ENCODE assay signal across 18 cellular contexts in genomic region chr3:115548611-115549010, GRCh38.
"Had no signal": no experiment of that assay in that cellular context is flagged by ENCODE, and none has a peak within 500 bp of the region (broad histone marks: within the 10 kb centered on the region; RNA-seq: fewer than 3 reads in every experiment).

No MANE protein-coding gene starts in this region.

- H3K4me1 Mint-ChIP-seq: natural killer cell had no signal

- H3K27me3 ChIP-seq: foreskin keratinocyte, hepatocyte, right atrium auricular region, sigmoid colon had no signal

- H3K27ac ChIP-seq: coronary artery, foreskin keratinocyte, hepatocyte, right atrium auricular region, sigmoid colon had no signal

- H3K36me3 ChIP-seq: right atrium auricular region, sigmoid colon had no signal

- H3K27ac Mint-ChIP-seq: natural killer cell had no signal

- H3K4me1 ChIP-seq: foreskin keratinocyte, right atrium auricular region, sigmoid colon had no signal

- H3K4me3 ChIP-seq: coronary artery, hepatocyte, mucosa of descending colon, right atrium auricular region, sigmoid colon had no signal

- ATAC-seq: foreskin keratinocyte; left colon; left ventricle myocardium superior; mucosa of descending colon; natural killer cell; stimulated activated naive CD8-positive, alpha-beta T cell treated with anti-CD3 and anti-CD28 coated beads, Interleukin-15, Interleukin-2, amounts not matched to agents 100 U/mL and 50 U/mL, for 24 hours had no signal

- H3K9me3 ChIP-seq: mucosa of descending colon, right atrium auricular region, sigmoid colon had no signal

- H3K36me3 Mint-ChIP-seq: natural killer cell had no signal

- H3K4me3 Mint-ChIP-seq: natural killer cell, neural crest cell had no signal

- H3K9me3 Mint-ChIP-seq: natural killer cell, neural crest cell had no signal

- H3K4me2 ChIP-seq: hepatocyte had no signal

- H3K79me2 ChIP-seq: hepatocyte had no signal

- DNase-seq: central memory CD4-positive, alpha-beta T cell; effector CD4-positive, alpha-beta T cell; foreskin keratinocyte; head of caudate nucleus; left colon; left ventricle myocardium superior; mucosa of descending colon; natural killer cell; posterior cingulate gyrus; sigmoid colon; small intestine; stimulated activated CD4-positive, alpha-beta T cell treated with anti-CD3 and anti-CD28 coated beads, Interleukin-2, amount 100 ng/mL, for 48 hours; stimulated activated naive CD8-positive, alpha-beta T cell treated with anti-CD3 and anti-CD28 coated beads, Interleukin-15, Interleukin-2, amounts not matched to agents 100 U/mL and 50 U/mL, for 24 hours; trophoblast cell had no signal

- H2AFZ ChIP-seq: hepatocyte had no signal
